1 cellular context compared by ENCODE assay signal in the genomic region with DNA sequence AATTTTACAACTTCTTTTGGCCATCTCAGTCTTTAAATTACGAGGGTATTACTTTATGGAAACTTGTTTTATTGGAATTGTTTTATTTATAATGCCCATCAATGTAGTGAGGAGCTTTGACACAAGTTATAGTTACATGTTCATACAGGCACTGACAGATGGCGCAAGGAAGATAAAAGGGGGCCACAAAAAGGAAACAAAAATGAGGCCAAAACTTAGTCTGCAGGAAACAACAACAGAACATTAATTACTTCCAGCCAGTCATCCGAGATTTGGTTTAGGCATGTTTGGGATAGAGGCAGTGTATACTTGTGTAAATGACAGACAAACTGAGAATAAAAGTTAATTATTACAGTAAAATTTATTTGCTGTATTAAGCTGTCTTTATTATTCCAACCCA.
A peak's percentile ranks its signal among the peaks of the same experiment; 100 is the strongest.
TF ChIP-seq lines count a peak whose summit lies in the region.

No MANE protein-coding gene starts in this region.

TF ChIP-seq in HEK293, 187 proteins besides CTCF, POLR2A, EP300 and RAD21 (continued from another document):
- TF ChIP-seq HIC1 (tag by site-specific recombination; IDR thresholded peaks at IDR 0.05): no peak
- TF ChIP-seq ZNF248 (tag by site-specific recombination; IDR thresholded peaks at IDR 0.05): no peak
- no peak for TF ChIP-seq GLI2 (tag by site-specific recombination; IDR thresholded peaks at IDR 0.05; ENCODE audit: borderline replicate concordance, low read depth)
- peak; percentile 30; the same call in 1 of the 2 replicates for TF ChIP-seq PRDM6 (tag by site-specific recombination; IDR thresholded peaks at IDR 0.05)
- peak; percentile 20; the same call in 1 of the 2 replicates for TF ChIP-seq FEZF1 (tag by site-specific recombination; IDR thresholded peaks at IDR 0.05)
- TF ChIP-seq, protein P1, sequence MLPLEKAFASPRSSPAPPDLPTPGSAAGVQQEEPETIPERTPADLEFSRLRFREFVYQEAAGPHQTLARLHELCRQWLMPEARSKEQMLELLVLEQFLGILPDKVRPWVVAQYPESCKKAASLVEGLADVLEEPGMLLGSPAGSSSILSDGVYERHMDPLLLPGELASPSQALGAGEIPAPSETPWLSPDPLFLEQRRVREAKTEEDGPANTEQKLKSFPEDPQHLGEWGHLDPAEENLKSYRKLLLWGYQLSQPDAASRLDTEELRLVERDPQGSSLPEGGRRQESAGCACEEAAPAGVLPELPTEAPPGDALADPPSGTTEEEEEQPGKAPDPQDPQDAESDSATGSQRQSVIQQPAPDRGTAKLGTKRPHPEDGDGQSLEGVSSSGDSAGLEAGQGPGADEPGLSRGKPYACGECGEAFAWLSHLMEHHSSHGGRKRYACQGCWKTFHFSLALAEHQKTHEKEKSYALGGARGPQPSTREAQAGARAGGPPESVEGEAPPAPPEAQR (tag by site-specific recombination; IDR thresholded peaks at IDR 0.05): no peak
